8 cellular contexts compared by ENCODE assay signal in genomic region chr12:105234197-105234596, GRCh38. TPM values are rescaled to one million over a fixed set of nuclear protein-coding genes. Genes with fewer than 3 reads are reported as not detected.
DNase-seq lines count a peak whose midpoint lies in the region; ATAC-seq and TF ChIP-seq lines count a peak whose summit lies in the region.

No MANE protein-coding gene starts in this region.

- H3K4me3 ChIP-seq in ACC112 (ENCODE audit: low read depth, low read length): peak overlapping the region; percentile 96
- H3K4me3 ChIP-seq in colonic mucosa: peak overlapping the region; percentile 86
- H3K4me3 ChIP-seq in BE2C (ENCODE audit: low read depth, low read length): no peak overlapping the region

- H3K9ac ChIP-seq in colonic mucosa (ENCODE audit: low read depth in 2 of 2, low read length in 2 of 2): peak overlapping the region; percentile 67 to 87

- ATAC-seq in naive thymus-derived CD8-positive, alpha-beta T cell: no peak
- no peak for ATAC-seq in GM18519 (IDR thresholded peaks at IDR 0.05; ENCODE audit: low FRiP score, unreplicated experiment)

- H3K4me1 ChIP-seq in ACC112 (ENCODE audit: control insufficient read depth, insufficient read depth, low read length, unreplicated experiment) (peaks cover 51% of the 10 kb centered on the region), colonic mucosa (peaks cover 17% of the 10 kb centered on the region), BE2C (peaks cover 2% of the 10 kb centered on the region; the same call in 1 of the 2 replicates)

- peak overlapping the region; percentile 66 for H3K27ac ChIP-seq in ACC112 (ENCODE audit: low read depth, low read length)
- peak overlapping the region; percentile 36 for H3K27ac ChIP-seq in colonic mucosa

- POLR2A ChIA-PET in naive thymus-derived CD8-positive, alpha-beta T cell (lab: Charles Lee): interaction anchor here (1.1 to 2.1 kb wide), 3 partner anchors 8 to 127 kb away, joined by 3 to 9 read pairs (median 4); partner anchors contain the start of gene WASHC4

- H3K79me2 ChIP-seq in ACC112 (ENCODE audit: control insufficient read depth, insufficient read depth, low read length, unreplicated experiment): peaks cover 58% of the 10 kb centered on the region

- TF ChIP-seq CTCF in colonic mucosa (IDR thresholded peaks at IDR 0.05) (no peak), BE2C (IDR thresholded peaks at IDR 0.05; ENCODE audit: low read depth, low read length) (no peak)

- H3K27ac Mint-ChIP-seq in IgD-negative memory B cell: peak overlapping the region in 1 of 3 donors; percentile 49
- H3K27ac Mint-ChIP-seq in naive thymus-derived CD8-positive, alpha-beta T cell: peak overlapping the region in 9 of 10 donors; percentile 27 to 96 (median 91)

- no peak overlapping the region for H2AFZ ChIP-seq in ACC112 (ENCODE audit: low read length, unreplicated experiment)

- DNase-seq in colonic mucosa: no peak
- no peak for DNase-seq in naive thymus-derived CD8-positive, alpha-beta T cell
- DNase-seq in NOMO-1 treated with DMSO at 0.1 percent for 48 hours (lab: John Stamatoyannopoulos, UW; ENCODE audit: unreplicated experiment): no peak
- DNase-seq in KG1 (lab: John Stamatoyannopoulos, UW): no peak
- DNase-seq in BE2C: no peak

- H3K9me3 ChIP-seq in colonic mucosa (no peaks in the 10 kb centered on the region), BE2C (no peaks in the 10 kb centered on the region)

- H3K4me3 Mint-ChIP-seq in IgD-negative memory B cell: peak overlapping the region; percentile 20 to 92 (median 85)
- H3K4me3 Mint-ChIP-seq in naive thymus-derived CD8-positive, alpha-beta T cell: peak overlapping the region; percentile 79 to 95 (median 94)

- intact Hi-C loops in colonic mucosa (cut with DNase I): no loop called here

- H3K27me3 Mint-ChIP-seq in IgD-negative memory B cell: no peaks in the 10 kb centered on the region
- H3K27me3 Mint-ChIP-seq in naive thymus-derived CD8-positive, alpha-beta T cell: no peaks in the 10 kb centered on the region

- peaks cover 30 to 37% (median 31%) of the 10 kb centered on the region in 3 donors for H3K4me1 Mint-ChIP-seq in IgD-negative memory B cell
- peaks cover 25 to 62% (median 59%) of the 10 kb centered on the region in 4 donors for H3K4me1 Mint-ChIP-seq in naive thymus-derived CD8-positive, alpha-beta T cell

- no peaks in the 10 kb centered on the region for H3K36me3 Mint-ChIP-seq in IgD-negative memory B cell
- H3K36me3 Mint-ChIP-seq in naive thymus-derived CD8-positive, alpha-beta T cell: peaks cover 0 to 33% (median 0%) of the 10 kb centered on the region in 3 donors

- no peaks in the 10 kb centered on the region for H3K27me3 ChIP-seq in ACC112 (ENCODE audit: insufficient read depth, low read length)
- H3K27me3 ChIP-seq in colonic mucosa: no peaks in the 10 kb centered on the region
- no peaks in the 10 kb centered on the region; the same call in 1 of the 2 replicates for H3K27me3 ChIP-seq in BE2C

- no peaks in the 10 kb centered on the region for H3K9me3 Mint-ChIP-seq in IgD-negative memory B cell
- H3K9me3 Mint-ChIP-seq in naive thymus-derived CD8-positive, alpha-beta T cell: no peaks in the 10 kb centered on the region

- H3K36me3 ChIP-seq in ACC112 (ENCODE audit: insufficient read depth, low read length): no peaks in the 10 kb centered on the region
- no peaks in the 10 kb centered on the region for H3K36me3 ChIP-seq in colonic mucosa
- no peaks in the 10 kb centered on the region for H3K36me3 ChIP-seq in BE2C

RNA-seq across cellular contexts. Expression of gene APPL2, which starts 1.8 kb away (rescaled TPM):
- 10.0 TPM for polyA plus RNA-seq in IgD-negative memory B cell
- total RNA-seq in colonic mucosa: 10 to 100 TPM; 70.8 to 86.0 TPM
- total RNA-seq in naive thymus-derived CD8-positive, alpha-beta T cell: 10 to 100 TPM; 66.2 to 71.2 TPM
- 10 to 100 TPM in 2 of 3 donors, 1 to 10 TPM in 1; 8.2 to 14.6 (median 13.6) TPM for polyA plus RNA-seq in naive thymus-derived CD8-positive, alpha-beta T cell
- polyA plus RNA-seq in BE2C (2012; ENCODE audit: insufficient read depth, insufficient read length, low read depth): 11.8 TPM
